Comparison of ENCODE assay signal across 8 cellular contexts in the genomic region with DNA sequence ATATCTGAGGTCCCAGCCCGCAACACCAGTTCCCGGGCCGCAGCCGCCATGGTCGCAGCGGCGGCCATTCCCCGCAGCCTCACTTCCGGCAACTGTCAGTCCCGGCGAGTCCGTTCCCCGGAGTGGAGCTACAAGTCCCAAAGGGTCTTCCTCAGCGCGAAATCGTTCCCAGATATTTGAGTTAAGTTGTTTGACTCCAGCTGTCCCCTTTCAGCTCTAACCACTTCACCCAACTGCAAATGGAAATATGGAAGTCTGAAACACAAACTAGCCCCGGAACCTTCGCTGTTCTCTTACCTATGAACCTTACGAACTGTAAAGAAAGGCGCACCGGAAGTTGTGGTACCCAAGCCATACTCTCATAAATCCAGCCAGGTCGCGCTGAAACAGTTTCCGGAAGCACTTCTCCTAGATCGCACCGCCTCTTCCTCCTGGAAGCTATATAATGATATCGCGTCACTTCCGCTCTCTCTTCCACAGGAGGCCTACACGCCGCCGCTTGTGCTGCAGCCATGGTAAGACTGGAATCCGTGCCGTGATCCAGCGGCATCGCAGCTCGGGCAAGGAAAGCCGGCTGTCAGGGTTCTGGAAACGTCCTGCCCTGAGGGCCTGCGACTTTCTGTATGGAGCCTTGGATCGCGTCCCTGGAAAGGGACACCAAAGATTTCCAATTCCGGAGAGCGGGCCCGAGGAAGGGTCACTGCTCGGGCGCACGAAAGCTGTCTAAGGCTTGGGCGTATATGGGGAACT. TPM values are rescaled to one million over a fixed set of nuclear protein-coding genes. Genes with fewer than 3 reads are reported as not detected.
DNase-seq lines count a peak whose midpoint lies in the region; ATAC-seq, FAIRE-seq and TF ChIP-seq lines count a peak whose summit lies in the region.

A gene (plus strand): TSS at position 468 of the 750 bp plus-strand sequence. CDS start 45 bp downstream, at position 513.
A gene with protein sequence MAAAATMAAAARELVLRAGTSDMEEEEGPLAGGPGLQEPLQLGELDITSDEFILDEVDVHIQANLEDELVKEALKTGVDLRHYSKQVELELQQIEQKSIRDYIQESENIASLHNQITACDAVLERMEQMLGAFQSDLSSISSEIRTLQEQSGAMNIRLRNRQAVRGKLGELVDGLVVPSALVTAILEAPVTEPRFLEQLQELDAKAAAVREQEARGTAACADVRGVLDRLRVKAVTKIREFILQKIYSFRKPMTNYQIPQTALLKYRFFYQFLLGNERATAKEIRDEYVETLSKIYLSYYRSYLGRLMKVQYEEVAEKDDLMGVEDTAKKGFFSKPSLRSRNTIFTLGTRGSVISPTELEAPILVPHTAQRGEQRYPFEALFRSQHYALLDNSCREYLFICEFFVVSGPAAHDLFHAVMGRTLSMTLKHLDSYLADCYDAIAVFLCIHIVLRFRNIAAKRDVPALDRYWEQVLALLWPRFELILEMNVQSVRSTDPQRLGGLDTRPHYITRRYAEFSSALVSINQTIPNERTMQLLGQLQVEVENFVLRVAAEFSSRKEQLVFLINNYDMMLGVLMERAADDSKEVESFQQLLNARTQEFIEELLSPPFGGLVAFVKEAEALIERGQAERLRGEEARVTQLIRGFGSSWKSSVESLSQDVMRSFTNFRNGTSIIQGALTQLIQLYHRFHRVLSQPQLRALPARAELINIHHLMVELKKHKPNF (minus strand): TSS at position 269 of the 750 bp plus-strand sequence. CDS start 201 bp downstream, at position 68.

- H3K79me1 ChIP-seq in H1 (ENCODE audit: low read depth, low read length): peaks cover 6% of the 10 kb centered on the region; the same call in 1 of the 2 replicates
- H3K79me1 ChIP-seq in mesenchymal stem cell (replicated peaks; ENCODE audit: low read length, poor library complexity, severe bottlenecking): peaks cover 26% of the 10 kb centered on the region

- H3K23me2 ChIP-seq in H1 (ENCODE audit: low read depth, low read length): peaks cover 16% of the 10 kb centered on the region

- H3K4me3 ChIP-seq in H1 (ENCODE audit: extremely low read depth in 1 of 4, insufficient read depth in 2 of 4, low read depth in 3 of 4, low read length in 4 of 4) (peak within 1 kb of the TSS; percentile 81 to 100 (median 100)), mesenchymal stem cell (ENCODE audit: insufficient read depth in 1 of 2, low read depth in 1 of 2, low read length in 2 of 2) (peak within 1 kb of the TSS; percentile 76 to 91)

- peaks cover 9 to 16% of the 10 kb centered on the region in 2 experiments for H4K20me1 ChIP-seq in H1 (replicated peaks in 1 of 2; ENCODE audit: control insufficient read depth in 1 of 2, insufficient read depth in 2 of 2, low read length in 2 of 2)

- CTCF ChIA-PET in H1 (lab: Charles Lee; ENCODE audit: partially characterized antibody): interaction anchor here (0.6 to 4.3 kb wide), 8 partner anchors 9 to 113 kb away, joined by 3 to 15 read pairs (median 4); a partner anchor contains a TSS

- H2BK5ac ChIP-seq in H1 (ENCODE audit: low read depth, low read length): peak within 1 kb of the TSS; percentile 93
- H2BK5ac ChIP-seq in mesenchymal stem cell (ENCODE audit: low read depth, low read length, poor library complexity, severe bottlenecking): peak within 1 kb of the TSS; percentile 67

- peaks cover 0 to 22% (median 8%) of the 10 kb centered on the region in 4 experiments; a peak in 6 of 7 replicates for H3K4me1 ChIP-seq in H1 (replicated peaks in 1 of 4; ENCODE audit: control insufficient read depth in 3 of 4, insufficient read depth in 4 of 4, low read length in 3 of 4)
- H3K4me1 ChIP-seq in mesenchymal stem cell (ENCODE audit: control insufficient read depth, insufficient read depth, low read depth, low read length): peaks cover 14% of the 10 kb centered on the region

- H3K9ac ChIP-seq in H1 (replicated peaks in 1 of 4; ENCODE audit: extremely low read depth in 1 of 4, low read depth in 3 of 4, low read length in 3 of 4) (peak within 1 kb of the TSS; percentile 92 to 99 (median 96)), mesenchymal stem cell (ENCODE audit: low read length) (peak within 1 kb of the TSS; percentile 99)

- DNase-seq in COLO668 (lab: John Stamatoyannopoulos, UW; ENCODE audit: unreplicated experiment) (peak; percentile 87), HT1080 (ENCODE audit: low read depth) (peak; percentile 95), NOMO-1 treated with DMSO at 0.1 percent for 48 hours (lab: John Stamatoyannopoulos, UW; ENCODE audit: unreplicated experiment) (peak; percentile 99), H1 (ENCODE audit: low read depth in 1 of 2, low spot score in 2 of 2) (peak; percentile 88), mesenchymal stem cell (peak; percentile 100)
- DNase-seq in activated CD8-positive, alpha-beta memory T cell treated with anti-CD3 and anti-CD28 coated beads for 4 hours (ENCODE audit: low read depth in 2 of 2): peak; percentile 81 to 88
- DNase-seq in stimulated activated CD8-positive, alpha-beta memory T cell treated with anti-CD3 and anti-CD28 coated beads, Interleukin-12 subunit alpha, Interleukin-12 subunit beta, amount 100 ng/mL, for 4 hours (ENCODE audit: low read depth): peak; percentile 74

- H4K8ac ChIP-seq in H1 (ENCODE audit: extremely low read depth, insufficient read depth, low read length) (peak within 1 kb of the TSS; percentile 99), mesenchymal stem cell (ENCODE audit: low read length) (peak within 1 kb of the TSS; percentile 93)

- POLR2A ChIA-PET in H1 (lab: Charles Lee; ENCODE audit: partially characterized antibody): interaction anchor here (0.6 to 5.4 kb wide), 42 partner anchors 9 to 378 kb away, joined by 3 to 88 read pairs (median 6); a partner anchor contains a TSS

- H3K4ac ChIP-seq in H1 (replicated peaks; ENCODE audit: insufficient read length, low read depth, low read length) (peak within 1 kb of the TSS; percentile 47), mesenchymal stem cell (ENCODE audit: low read depth in 1 of 2, low read length in 2 of 2) (peak within 1 kb of the TSS; percentile 78 to 97)

- TF ChIP-seq POLR2A in H1 (IDR thresholded peaks at IDR 0.05; ENCODE audit: control extremely low read depth in 1 of 2, low read depth in 2 of 2, low read length in 2 of 2): peak in 1 of 2 experiments; percentile 98; a peak in 2 of 3 replicates

- ATAC-seq in GM21360 (IDR thresholded peaks at IDR 0.05; ENCODE audit: unreplicated experiment): peak; percentile 73

- peak within 1 kb of the TSS; percentile 82 for H3K18ac ChIP-seq in H1 (ENCODE audit: extremely low read depth, low read length)
- peak within 1 kb of the TSS; percentile 90 to 93 for H3K18ac ChIP-seq in mesenchymal stem cell (ENCODE audit: low read depth in 1 of 2, low read length in 2 of 2)

- no peak within 1 kb of the TSS for H2BK20ac ChIP-seq in H1 (ENCODE audit: low read length)

- H2AK5ac ChIP-seq in H1 (ENCODE audit: low read depth, low read length) (peak within 1 kb of the TSS; percentile 30; the same call in 1 of the 2 replicates), mesenchymal stem cell (ENCODE audit: low read length, severe bottlenecking) (peak within 1 kb of the TSS; percentile 38)

- H4K91ac ChIP-seq in H1 (replicated peaks; ENCODE audit: insufficient read length, low read length) (peak within 1 kb of the TSS; percentile 49), mesenchymal stem cell (ENCODE audit: low read length) (peak within 1 kb of the TSS; percentile 87)

- H3K27ac ChIP-seq in H1 (ENCODE audit: low read depth, low read length) (peak within 1 kb of the TSS; percentile 98), mesenchymal stem cell (ENCODE audit: low read length, poor library complexity, severe bottlenecking) (peak within 1 kb of the TSS; percentile 95)

- peak within 1 kb of the TSS; percentile 99 for H2AFZ ChIP-seq in H1 (ENCODE audit: low read length)
- peak within 1 kb of the TSS; percentile 94 for H2AFZ ChIP-seq in mesenchymal stem cell (ENCODE audit: low read depth, low read length)

- H3K56ac ChIP-seq in H1 (replicated peaks; ENCODE audit: insufficient read length, low read depth, low read length): peak within 1 kb of the TSS; percentile 87

- TF ChIP-seq EP300 in H1 (IDR thresholded peaks at IDR 0.05; ENCODE audit: borderline replicate concordance in 1 of 2, low read depth in 2 of 2, low read length in 2 of 2): no peak

- H3K9me3 ChIP-seq in H1 (ENCODE audit: insufficient read depth in 2 of 2, low read depth in 1 of 2, low read length in 1 of 2) (no peaks in the 10 kb centered on the region), mesenchymal stem cell (ENCODE audit: control insufficient read depth, low read length) (no peaks in the 10 kb centered on the region)

- 1% methylated on average over 49 of the region's 49 CpGs; no CpG with 5 or more reads in 1 of the 2 experiments for WGBS in H1 (ENCODE audit: extremely low coverage in 1 of 2, insufficient coverage in 1 of 2, insufficient read length in 1 of 2, insufficient replicate concordance in 2 of 2, low coverage in 1 of 2, low lambda C conversion rate in 2 of 2, missing lambda C conversion rate in 1 of 2), 2 experiments
- under 1% methylated on average over 49 of the region's 49 CpGs for WGBS in mesenchymal stem cell

- H2BK120ac ChIP-seq in H1 (replicated peaks; ENCODE audit: low read depth, low read length) (peak within 1 kb of the TSS; percentile 52), mesenchymal stem cell (ENCODE audit: low read depth, low read length) (peak within 1 kb of the TSS; percentile 91)

- H3K4me2 ChIP-seq in H1 (ENCODE audit: insufficient read depth in 1 of 2, low read depth in 2 of 2, low read length in 2 of 2) (peak within 1 kb of the TSS; percentile 86 to 96), mesenchymal stem cell (ENCODE audit: low read length, poor library complexity, severe bottlenecking) (peak within 1 kb of the TSS; percentile 80)

- H3K27me3 ChIP-seq in H1 (replicated peaks in 1 of 4; ENCODE audit: control insufficient read depth in 3 of 4, extremely low read depth in 1 of 4, insufficient read depth in 3 of 4, low read length in 3 of 4): no peaks in the 10 kb centered on the region
- H3K27me3 ChIP-seq in mesenchymal stem cell (ENCODE audit: control insufficient read depth in 1 of 2, insufficient read depth in 1 of 2, low read length in 2 of 2): no peaks in the 10 kb centered on the region

- H3K23ac ChIP-seq in H1 (ENCODE audit: insufficient read length): no peak within 1 kb of the TSS
- peak within 1 kb of the TSS in 1 of 2 experiments; percentile 75 for H3K23ac ChIP-seq in mesenchymal stem cell (ENCODE audit: low read length in 2 of 2)

- TF ChIP-seq CTCF in H1 (IDR thresholded peaks at IDR 0.05; ENCODE audit: control extremely low read depth in 1 of 3, insufficient read depth in 1 of 3, low read depth in 1 of 3, low read length in 3 of 3): no peak

- no peak within 1 kb of the TSS for H3K14ac ChIP-seq in H1 (ENCODE audit: insufficient read length)
- peak within 1 kb of the TSS in 1 of 2 experiments; percentile 90 for H3K14ac ChIP-seq in mesenchymal stem cell (ENCODE audit: low read length in 2 of 2)

- H4K5ac ChIP-seq in H1 (ENCODE audit: insufficient read length, low read depth, low read length): peak within 1 kb of the TSS; percentile 82

- H2BK15ac ChIP-seq in H1 (ENCODE audit: low read length) (no peak within 1 kb of the TSS), mesenchymal stem cell (ENCODE audit: low read depth, poor library complexity, severe bottlenecking) (peak within 1 kb of the TSS; percentile 71)

- peaks cover 25 to 60% (median 48%) of the 10 kb centered on the region in 4 experiments; a peak in 7 of 8 replicates for H3K36me3 ChIP-seq in H1 (ENCODE audit: control insufficient read depth in 2 of 4, insufficient read depth in 4 of 4, low read length in 3 of 4)
- H3K36me3 ChIP-seq in mesenchymal stem cell (ENCODE audit: control insufficient read depth in 1 of 2, insufficient read depth in 2 of 2, low read depth in 1 of 2, low read length in 2 of 2): peaks cover 43 to 77% of the 10 kb centered on the region in 2 experiments

- H3K79me2 ChIP-seq in H1 (ENCODE audit: control insufficient read depth in 1 of 2, insufficient read depth in 2 of 2, low read length in 2 of 2): peaks cover 26 to 43% of the 10 kb centered on the region in 2 experiments

- peak; percentile 84 for FAIRE-seq in H1 (lab: Jason Lieb, UNC)

- H2BK12ac ChIP-seq in H1 (ENCODE audit: low read depth, low read length) (no peak within 1 kb of the TSS; the same call in 1 of the 2 replicates), mesenchymal stem cell (ENCODE audit: low read length in 2 of 2) (peak within 1 kb of the TSS in 1 of 2 experiments; percentile 25)

- no peak for TF ChIP-seq RAD21 in H1 (IDR thresholded peaks at IDR 0.05 in 1 of 2, conservative IDR thresholded peaks at IDR 0.05 in 1 of 2; ENCODE audit: low read depth in 2 of 2, low read length in 2 of 2)

RNA-seq across cellular contexts. Expression of the first gene that starts in this region (rescaled TPM):
- 3,065 and 5,472 TPM in 2 replicates for total RNA-seq in HT1080 (2014; rRNA removed; shearing (Covaris generic))
- 5,591 and 6,587 TPM in 2 replicates for polyA plus RNA-seq in HT1080 (2015; cell fraction: cytosol; rRNA removed)
- 1,861 and 1,874 TPM in 2 replicates for polyA plus RNA-seq in HT1080 (2015; cell fraction: nucleus; rRNA removed)
- total RNA-seq in H1 (2021; fragmentation: NEBNext Ultra II Directional; extraction: Animal tissue kit (Norgen Biotek cat#: 25700)): 2,791 and 2,796 TPM in 2 replicates
- polyA plus RNA-seq in H1 (2011; rRNA removed): 4,466 and 7,099 TPM in 2 replicates
- 7,733 TPM for polyA plus RNA-seq in H1 (2011; cell fraction: cytosol; rRNA removed)
- 3,457 TPM for polyA plus RNA-seq in H1 (2011; cell fraction: nucleus; rRNA removed)
- 3,300 to 7,487 TPM (median 6,391 TPM) in 4 replicates for polyA plus RNA-seq in H1 (2012, experiment 1 of 2)
- polyA plus RNA-seq in H1 (2012, experiment 2 of 2): 4,408 TPM
- 7,766 TPM for polyA plus RNA-seq in H1 (2013, experiment 1 of 2)
- 7,882 TPM for polyA plus RNA-seq in H1 (2013, experiment 2 of 2)
- polyA minus RNA-seq in H1 (2011; rRNA and poly(A)+ RNA removed): 2,102 and 2,497 TPM in 2 replicates
- polyA minus RNA-seq in H1 (2011; cell fraction: cytosol; rRNA and poly(A)+ RNA removed): 906 TPM
- 873 TPM for polyA minus RNA-seq in H1 (2011; cell fraction: nucleus; rRNA and poly(A)+ RNA removed)
- 6,369 TPM for polyA plus RNA-seq in mesenchymal stem cell (2013, experiment 1 of 2)
- polyA plus RNA-seq in mesenchymal stem cell (2013, experiment 2 of 2): 6,579 TPM

RNA-seq across cellular contexts. Expression of the second gene that starts in this region (rescaled TPM):
- total RNA-seq in HT1080 (2014; rRNA removed; shearing (Covaris generic)): 30.9 and 38.2 TPM in 2 replicates
- 52.8 and 53.2 TPM in 2 replicates for polyA plus RNA-seq in HT1080 (2015; cell fraction: cytosol; rRNA removed)
- 197 and 199 TPM in 2 replicates for polyA plus RNA-seq in HT1080 (2015; cell fraction: nucleus; rRNA removed)
- 35.0 and 36.5 TPM in 2 replicates for total RNA-seq in H1 (2021; fragmentation: NEBNext Ultra II Directional; extraction: Animal tissue kit (Norgen Biotek cat#: 25700))
- 86.3 and 89.7 TPM in 2 replicates for polyA plus RNA-seq in H1 (2011; rRNA removed)
- 59.2 TPM for polyA plus RNA-seq in H1 (2011; cell fraction: cytosol; rRNA removed)
- 180 TPM for polyA plus RNA-seq in H1 (2011; cell fraction: nucleus; rRNA removed)
- polyA plus RNA-seq in H1 (2012, experiment 1 of 2): 37.9 to 44.1 TPM (median 43.2 TPM) in 4 replicates
- 35.8 TPM for polyA plus RNA-seq in H1 (2012, experiment 2 of 2)
- 41.3 TPM for polyA plus RNA-seq in H1 (2013, experiment 1 of 2)
- 37.9 TPM for polyA plus RNA-seq in H1 (2013, experiment 2 of 2)
- polyA minus RNA-seq in H1 (2011; rRNA and poly(A)+ RNA removed): 97.9 and 120 TPM in 2 replicates
- polyA minus RNA-seq in H1 (2011; cell fraction: cytosol; rRNA and poly(A)+ RNA removed): 33.8 TPM
- polyA minus RNA-seq in H1 (2011; cell fraction: nucleus; rRNA and poly(A)+ RNA removed): 77.5 TPM
- polyA plus RNA-seq in mesenchymal stem cell (2013, experiment 1 of 2): 30.7 TPM
- 29.4 TPM for polyA plus RNA-seq in mesenchymal stem cell (2013, experiment 2 of 2)

Comparison
In these comparisons a context has a peak if more than half of its experiments do, and no peak if none do; other contexts are left out.
1. Peak in every context shown above with its lines: DNase-seq, ATAC-seq, H3K4me3 ChIP-seq and H3K27ac ChIP-seq.